8 cellular contexts compared by ENCODE assay signal in the genomic region with DNA sequence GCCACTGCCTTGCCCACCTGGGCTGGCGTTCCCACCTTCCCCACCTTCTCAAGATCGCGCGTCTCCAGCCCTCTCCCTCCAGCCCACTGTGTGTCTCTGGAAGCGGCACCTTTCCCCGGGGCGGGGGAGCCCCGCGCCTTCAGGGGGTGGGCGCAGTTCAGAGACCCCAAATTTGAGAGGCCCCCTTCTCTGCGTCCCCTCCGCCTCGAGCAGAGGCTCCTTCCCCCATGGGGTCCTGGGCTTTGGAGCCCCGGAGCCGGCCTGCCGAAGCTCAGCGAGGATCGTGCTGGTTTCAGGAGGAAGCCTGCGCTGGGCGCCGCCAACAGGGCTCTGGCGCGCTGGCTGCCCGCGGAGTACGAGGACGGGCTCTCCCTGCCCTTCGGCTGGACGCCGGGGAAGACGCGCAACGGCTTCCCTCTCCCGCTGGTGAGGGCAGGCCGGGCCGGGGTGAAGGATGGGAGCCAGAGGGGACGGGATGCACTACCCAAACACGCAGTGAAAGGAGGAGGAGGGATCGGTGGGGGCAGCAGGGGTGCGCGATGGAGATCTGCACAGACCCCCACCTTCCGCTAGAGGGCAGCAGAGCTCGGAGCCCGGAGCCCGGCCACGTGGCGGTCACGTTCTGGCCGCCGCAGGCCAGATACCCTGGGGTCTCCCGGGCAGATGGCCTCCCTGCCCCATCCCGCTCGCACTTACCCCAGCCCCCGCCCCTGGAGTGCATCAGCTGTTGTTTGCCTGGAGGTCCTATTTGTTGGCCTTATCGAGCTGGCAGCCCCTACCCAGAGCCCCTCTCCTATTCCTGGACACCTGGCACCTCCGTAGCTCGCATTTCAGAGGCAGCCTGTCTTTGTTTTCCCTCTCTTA. TPM values are rescaled to one million over a fixed set of nuclear protein-coding genes. Genes with fewer than 3 reads are reported as not detected.
DNase-seq lines count a peak whose midpoint lies in the region; ATAC-seq, FAIRE-seq and TF ChIP-seq lines count a peak whose summit lies in the region.

No MANE protein-coding gene starts in this region.

- POLR2A ChIA-PET in A549 (lab: Yijun Ruan, JAX): no interaction called here

- H3K27ac Mint-ChIP-seq in activated naive CD8-positive, alpha-beta T cell treated with anti-CD3 and anti-CD28 coated beads for 36 hours: no peak overlapping the region

- 23% methylated on average over 28 of the region's 57 CpGs for WGBS in A549 (ENCODE audit: missing lambda C conversion rate)
- 5 to 9% (median 6%) methylated on average over 15 to 57 of the region's 57 CpGs for WGBS in heart left ventricle, 4 donors
- 6 to 14% methylated on average over 9 to 42 of the region's 57 CpGs for WGBS in transverse colon (ENCODE audit: low coverage in 1 of 2), 2 donors

- DNase-seq in A549 (ENCODE audit: low read depth in 1 of 2, low spot score in 1 of 2): peak; percentile 60 to 95
- DNase-seq in activated naive CD8-positive, alpha-beta T cell treated with anti-CD3 and anti-CD28 coated beads for 36 hours: peak; percentile 75
- peak; percentile 59 to 88 (median 66) for DNase-seq in heart left ventricle
- peak in 9 of 10 donors; percentile 38 to 95 (median 75) for DNase-seq in posterior cingulate gyrus
- DNase-seq in transverse colon: peak; percentile 65

- H3K27ac ChIP-seq in A549 (peak overlapping the region; percentile 52 to 72; a peak in 5 of 6 replicates), heart left ventricle (no peak overlapping the region), transverse colon (no peak overlapping the region)

- intact Hi-C loops in heart left ventricle (cut with DNase I): loop anchor here in 3 of 10 donors (5.0 to 10.0 kb wide), 4 partner anchors 165 to 198 kb away; partner anchors contain the start of gene RNF43 (in 2 of the 3)
- intact Hi-C loops in posterior cingulate gyrus (cut with DNase I): loop anchor here (1.0 kb wide), 1 partner anchor 168 kb away; the partner anchor contains the start of gene RNF43
- intact Hi-C loops in transverse colon (cut with DNase I; ENCODE audit: low total_unique reads): no loop called here

- CTCF ChIA-PET in A549 (lab: Yijun Ruan, JAX): interaction anchor here (0.6 to 6.8 kb wide), 57 partner anchors 8 to 874 kb away, joined by 3 to 69 read pairs (median 4); partner anchors contain the start of genes LPO, MKS1, MPO and MTMR4

- TF ChIP-seq EP300 in A549 (IDR thresholded peaks at IDR 0.05) (no peak), transverse colon (IDR thresholded peaks at IDR 0.05; ENCODE audit: low read depth) (no peak)

- peaks cover 4 to 73% (median 22%) of the 10 kb centered on the region in 9 donors for H3K27me3 ChIP-seq in heart left ventricle
- peaks cover 32% of the 10 kb centered on the region for H3K27me3 ChIP-seq in transverse colon

- H3K4me2 ChIP-seq in A549: peak overlapping the region; percentile 98

- in situ Hi-C loops in transverse colon (cut with MboI; ENCODE audit: low pct_ligation_motif_present in 1 of 4, low pct_unique_long_range_greater_than_20kb in 1 of 4, low sequenced_read_pairs in 3 of 4): loop anchor here in 1 of 4 donors (25.0 kb wide), 1 partner anchor 112 kb away; the partner anchor contains the start of gene OR4D1

- FAIRE-seq in A549 (lab: Jason Lieb, UNC): no peak

- no peaks in the 10 kb centered on the region for H3K9me3 Mint-ChIP-seq in activated naive CD8-positive, alpha-beta T cell treated with anti-CD3 and anti-CD28 coated beads for 36 hours

- H3K9me3 ChIP-seq in A549 (0 out of 3 replicates have a peak, but pooled peaks cover 4% of the 10 kb centered on the region), heart left ventricle (no peaks in the 10 kb centered on the region), transverse colon (no peaks in the 10 kb centered on the region)

- H3K4me3 ChIP-seq in A549: peak overlapping the region; percentile 43
- H3K4me3 ChIP-seq in heart left ventricle: peak overlapping the region; percentile 6 to 66 (median 48)
- peak overlapping the region; percentile 22 to 47 (median 34) for H3K4me3 ChIP-seq in transverse colon

- TF ChIP-seq CTCF in A549 (IDR thresholded peaks at IDR 0.05) (peak; percentile 94), LNCAP (IDR thresholded peaks at IDR 0.05) (peak; percentile 90), heart left ventricle (IDR thresholded peaks at IDR 0.05) (peak; percentile 90 to 98 (median 92)), transverse colon (IDR thresholded peaks at IDR 0.05) (peak; percentile 75 to 96 (median 94))

- peak overlapping the region; percentile 71 for H3K4me3 Mint-ChIP-seq in activated naive CD8-positive, alpha-beta T cell treated with anti-CD3 and anti-CD28 coated beads for 36 hours

- H3K36me3 Mint-ChIP-seq in activated naive CD8-positive, alpha-beta T cell treated with anti-CD3 and anti-CD28 coated beads for 36 hours: no peaks in the 10 kb centered on the region

- H3K4me1 ChIP-seq in A549: peaks cover 8% of the 10 kb centered on the region
- peaks cover 4 to 11% (median 6%) of the 10 kb centered on the region in 12 donors for H3K4me1 ChIP-seq in heart left ventricle
- H3K4me1 ChIP-seq in transverse colon: peaks cover 9 to 11% (median 10%) of the 10 kb centered on the region in 4 donors

- TF ChIP-seq POLR2A in A549 (IDR thresholded peaks at IDR 0.05; ENCODE audit: low read length) (no peak), heart left ventricle (IDR thresholded peaks at IDR 0.05) (no peak), transverse colon (IDR thresholded peaks at IDR 0.05) (no peak)

- H3K4me1 Mint-ChIP-seq in activated naive CD8-positive, alpha-beta T cell treated with anti-CD3 and anti-CD28 coated beads for 36 hours: peaks cover 13% of the 10 kb centered on the region

- H3K36me3 ChIP-seq in heart left ventricle: no peaks in the 10 kb centered on the region
- no peaks in the 10 kb centered on the region for H3K36me3 ChIP-seq in transverse colon

- H3K27me3 Mint-ChIP-seq in activated naive CD8-positive, alpha-beta T cell treated with anti-CD3 and anti-CD28 coated beads for 36 hours: peaks cover 23% of the 10 kb centered on the region

- TF ChIP-seq RAD21 in A549 (conservative IDR thresholded peaks at IDR 0.05 in 1 of 2, IDR thresholded peaks at IDR 0.05 in 1 of 2): peak; percentile 58 to 79

- ATAC-seq in A549 (peak; percentile 70 to 91), GM18511 (IDR thresholded peaks at IDR 0.05; ENCODE audit: unreplicated experiment) (peak; percentile 68), SK-N-SH treated with all-trans-retinoic acid at 6 μM for 48 hours (peak; percentile 91), heart left ventricle (peak; percentile 67 to 93 (median 88))

TF ChIP-seq in A549, 52 proteins besides CTCF, POLR2A, EP300 and RAD21 (continues in another document):
- TF ChIP-seq MAX (IDR thresholded peaks at IDR 0.05) (peak; percentile 100), MYC (IDR thresholded peaks at IDR 0.05; ENCODE audit: borderline replicate concordance, low read length) (peak; percentile 97)

RNA-seq across cellular contexts. Expression of gene LPO, which starts 11.1 kb away (rescaled TPM):
- not detected in 2 replicates for polyA plus RNA-seq in A549 (2011; rRNA removed)
- polyA plus RNA-seq in A549 (2012; cell fraction: cytosol; rRNA removed): not detected in 2 replicates
- not detected in 2 replicates for polyA plus RNA-seq in A549 (2012; cell fraction: nucleus; rRNA removed)
- polyA plus RNA-seq in A549 (2017; fragmentation: RNase III; extraction: RNeasy Plus Mini Kit Qiagen cat#74134 plus additional on column Dnase treatment): not detected in 3 replicates
- polyA minus RNA-seq in A549 (2011; rRNA and poly(A)+ RNA removed): not detected in 2 replicates
- not detected for total RNA-seq in activated naive CD8-positive, alpha-beta T cell treated with anti-CD3 and anti-CD28 coated beads for 36 hours
- total RNA-seq in heart left ventricle: not detected
- polyA plus RNA-seq in heart left ventricle: not detected
- not detected for total RNA-seq in transverse colon

RNA-seq across cellular contexts. Expression of gene MKS1, which starts 30.4 kb away (rescaled TPM):
- 18.6 and 19.0 TPM in 2 replicates for polyA plus RNA-seq in A549 (2011; rRNA removed)
- 12.5 and 12.6 TPM in 2 replicates for polyA plus RNA-seq in A549 (2012; cell fraction: cytosol; rRNA removed)
- 19.2 and 25.7 TPM in 2 replicates for polyA plus RNA-seq in A549 (2012; cell fraction: nucleus; rRNA removed)
- 15.8 to 17.3 TPM (median 16.2 TPM) in 3 replicates for polyA plus RNA-seq in A549 (2017; fragmentation: RNase III; extraction: RNeasy Plus Mini Kit Qiagen cat#74134 plus additional on column Dnase treatment)
- polyA minus RNA-seq in A549 (2011; rRNA and poly(A)+ RNA removed): 14.3 and 16.4 TPM in 2 replicates
- total RNA-seq in activated naive CD8-positive, alpha-beta T cell treated with anti-CD3 and anti-CD28 coated beads for 36 hours: 10 to 100 TPM; 24.3 to 27.0 TPM
- total RNA-seq in heart left ventricle: 10 to 100 TPM in 3 of 9 donors, 1 to 10 TPM in 6; 3.3 to 15.1 (median 8.6) TPM
- 1 to 10 TPM; 6.1 to 6.3 TPM for polyA plus RNA-seq in heart left ventricle
- 10 to 100 TPM in 3 of 4 donors, 1 to 10 TPM in 1; 8.5 to 51.9 (median 18.3) TPM for total RNA-seq in transverse colon

RNA-seq across cellular contexts. Expression of gene MPO, which starts 31.2 kb away (rescaled TPM):
- polyA plus RNA-seq in A549 (2011; rRNA removed) (not detected in 2 replicates), A549 (2017; fragmentation: RNase III; extraction: RNeasy Plus Mini Kit Qiagen cat#74134 plus additional on column Dnase treatment) (not detected in 3 replicates), heart left ventricle (under 1 TPM in 1 of 2 donors, not detected in 1; 0.11 TPM)
- 0.01 TPM in 1 of 2 replicates, not detected in the other for polyA plus RNA-seq in A549 (2012; cell fraction: cytosol; rRNA removed)
- not detected in 2 replicates for polyA plus RNA-seq in A549 (2012; cell fraction: nucleus; rRNA removed)
- not detected in 2 replicates for polyA minus RNA-seq in A549 (2011; rRNA and poly(A)+ RNA removed)
- not detected for total RNA-seq in activated naive CD8-positive, alpha-beta T cell treated with anti-CD3 and anti-CD28 coated beads for 36 hours
- total RNA-seq in heart left ventricle (1 to 10 TPM in 1 of 9 donors, under 1 TPM in 5, not detected in 3; 0.12 to 2.8 (median 0.35) TPM), transverse colon (not detected)

RNA-seq across cellular contexts. Expression of gene EPX, which starts 57.0 kb away (rescaled TPM):
- polyA plus RNA-seq in A549 (2011; rRNA removed) (not detected in 2 replicates), A549 (2017; fragmentation: RNase III; extraction: RNeasy Plus Mini Kit Qiagen cat#74134 plus additional on column Dnase treatment) (not detected in 3 replicates), heart left ventricle (not detected)
- not detected in 2 replicates for polyA plus RNA-seq in A549 (2012; cell fraction: cytosol; rRNA removed)
- not detected in 2 replicates for polyA plus RNA-seq in A549 (2012; cell fraction: nucleus; rRNA removed)
- polyA minus RNA-seq in A549 (2011; rRNA and poly(A)+ RNA removed): not detected in 2 replicates
- total RNA-seq in activated naive CD8-positive, alpha-beta T cell treated with anti-CD3 and anti-CD28 coated beads for 36 hours: not detected
- total RNA-seq in heart left ventricle (not detected), transverse colon (not detected)

Comparison
In these comparisons a context has a peak if more than half of its experiments do, and no peak if none do; other contexts are left out.
1. H3K27ac ChIP-seq: peak in A549 (2 of 2); none in heart left ventricle (0 of 12) and transverse colon (0 of 4).
2. Peak in every context shown above with its lines, with median percentiles within 50 percentile points of each other: ATAC-seq, DNase-seq, H3K4me3 ChIP-seq and CTCF ChIP-seq.